8 cellular contexts compared by ENCODE assay signal in genomic region chr7:98470131-98470985, GRCh38.
DNase-seq lines count a peak whose midpoint lies in the region; TF ChIP-seq lines count a peak whose summit lies in the region.

No MANE protein-coding gene starts in this region.

- no peak overlapping the region for H4K5ac ChIP-seq in H9 (ENCODE audit: insufficient read length, low read depth, low read length)

- POLR2A ChIA-PET in activated CD4-positive, alpha-beta T cell treated with anti-CD3 and anti-CD28 coated beads, Interleukin-2, amount 10 ng/mL, durations not matched to agents 7 days and 5 days (lab: Charles Lee): no interaction called here

- no peak overlapping the region for H3K56ac ChIP-seq in H9 (ENCODE audit: insufficient read length, low read depth, low read length)

- no peak overlapping the region for H3K23ac ChIP-seq in H9 (ENCODE audit: insufficient read length, low read depth, low read length)

- no peak overlapping the region for H2BK12ac ChIP-seq in H9 (ENCODE audit: insufficient read length, low read depth, low read length)

- no peak overlapping the region for H4K91ac ChIP-seq in H9 (ENCODE audit: insufficient read length, low read depth, low read length)

- no peak overlapping the region for H4K8ac ChIP-seq in H9 (replicated peaks; ENCODE audit: insufficient read length, low read depth, low read length)

- H3K27ac ChIP-seq in H9 (ENCODE audit: insufficient read length, low read depth, low read length) (no peak overlapping the region), left ventricle myocardium inferior (replicated peaks) (no peak overlapping the region)

- H3K4me1 Mint-ChIP-seq in H9: peaks cover 4 to 11% of the 10 kb centered on the region in 2 experiments
- peaks cover 3% of the 10 kb centered on the region for H3K4me1 Mint-ChIP-seq in activated CD4-positive, alpha-beta T cell treated with anti-CD3 and anti-CD28 coated beads, Interleukin-2, amount 10 ng/mL, durations not matched to agents 7 days and 5 days

- 0 out of 7 replicates have a peak overlapping the region, but pooled peaks of 1 of the 3 experiments have one; percentile 50 for H3K27ac Mint-ChIP-seq in H9
- H3K27ac Mint-ChIP-seq in activated CD4-positive, alpha-beta T cell treated with anti-CD3 and anti-CD28 coated beads, Interleukin-2, amount 10 ng/mL, durations not matched to agents 7 days and 5 days: no peak overlapping the region

- no peak overlapping the region for H2BK5ac ChIP-seq in H9 (ENCODE audit: insufficient read length, low read length)

- H3K4me1 ChIP-seq in H9 (ENCODE audit: insufficient read depth, low read length): no peaks in the 10 kb centered on the region
- H3K4me1 ChIP-seq in left ventricle myocardium inferior: peaks cover 9% of the 10 kb centered on the region

- intact Hi-C loops in left ventricle myocardium inferior (cut with micrococcal nuclease) (no loop called here), lower leg skin (cut with DNase I; ENCODE audit: low total_unique reads) (no loop called here)

- H3K27me3 ChIP-seq in H9 (ENCODE audit: insufficient read depth, low read length): no peaks in the 10 kb centered on the region; the same call in 1 of the 2 replicates
- H3K27me3 ChIP-seq in left ventricle myocardium inferior (ENCODE audit: low read depth): peaks cover 82% of the 10 kb centered on the region
- H3K27me3 ChIP-seq in MG63: no peaks in the 10 kb centered on the region

- no peak for TF ChIP-seq POLR2A in lower leg skin (IDR thresholded peaks at IDR 0.05)

- H2AFZ ChIP-seq in H9 (ENCODE audit: low read length): no peak overlapping the region

- H3K9me3 ChIP-seq in H9 (ENCODE audit: control insufficient read depth, low read depth, low read length): no peaks in the 10 kb centered on the region
- peaks cover 4% of the 10 kb centered on the region for H3K9me3 ChIP-seq in left ventricle myocardium inferior (replicated peaks)
- no peaks in the 10 kb centered on the region for H3K9me3 ChIP-seq in MG63

- H3K18ac ChIP-seq in H9 (ENCODE audit: insufficient read length, low read depth, low read length): no peak overlapping the region

- H3K14ac ChIP-seq in H9 (ENCODE audit: insufficient read depth, low read length): no peak overlapping the region

- H3K36me3 Mint-ChIP-seq in H9 (ENCODE audit: insufficient read depth in 1 of 3, low read depth in 3 of 3): peaks cover 0 to 4% (median 0%) of the 10 kb centered on the region in 3 experiments; a peak in 2 of 7 replicates
- H3K36me3 Mint-ChIP-seq in activated CD4-positive, alpha-beta T cell treated with anti-CD3 and anti-CD28 coated beads, Interleukin-2, amount 10 ng/mL, durations not matched to agents 7 days and 5 days (ENCODE audit: low read depth): no peaks in the 10 kb centered on the region

- peaks cover 4 to 11% of the 10 kb centered on the region in 2 experiments for H3K9me3 Mint-ChIP-seq in H9
- H3K9me3 Mint-ChIP-seq in activated CD4-positive, alpha-beta T cell treated with anti-CD3 and anti-CD28 coated beads, Interleukin-2, amount 10 ng/mL, durations not matched to agents 7 days and 5 days: no peaks in the 10 kb centered on the region

- H3K23me2 ChIP-seq in H9 (ENCODE audit: insufficient read length, low read depth, low read length, poor library complexity, severe bottlenecking): no peaks in the 10 kb centered on the region

- peak overlapping the region; percentile 46 for H3K4me2 ChIP-seq in H9 (ENCODE audit: insufficient read depth, insufficient read length, low read length)

- H3K79me1 ChIP-seq in H9 (ENCODE audit: insufficient read depth, low read depth, low read length, poor library complexity, severe bottlenecking): no peaks in the 10 kb centered on the region

- TF ChIP-seq CTCF in H9 (conservative IDR thresholded peaks at IDR 0.05) (no peak), left ventricle myocardium inferior (IDR thresholded peaks at IDR 0.05; ENCODE audit: borderline replicate concordance) (no peak), lower leg skin (IDR thresholded peaks at IDR 0.05) (no peak)

- H3K4ac ChIP-seq in H9 (ENCODE audit: low read depth, low read length): no peak overlapping the region

- no peak overlapping the region for H2AK5ac ChIP-seq in H9 (ENCODE audit: insufficient read length, low read length)

- H3K36me3 ChIP-seq in left ventricle myocardium inferior: no peaks in the 10 kb centered on the region
- no peaks in the 10 kb centered on the region for H3K36me3 ChIP-seq in MG63

- peak; percentile 95 for DNase-seq in H9
- peak; percentile 9 for DNase-seq in activated CD4-positive, alpha-beta T cell treated with anti-CD3 and anti-CD28 coated beads, Interleukin-2, amount 10 ng/mL, durations not matched to agents 7 days and 5 days
- peak; percentile 21 for DNase-seq in left ventricle myocardium inferior
- DNase-seq in stimulated activated CD4-positive, alpha-beta T cell treated with anti-CD3 and anti-CD28 coated beads, Interleukin-1b, Interleukin-23, amount 100 ng/mL, for 48 hours: peak; percentile 26
- no peak for DNase-seq in stimulated activated naive CD4-positive, alpha-beta T cell treated with Interleukin-2 at 50 U/mL for 16 hours (lab: John Stamatoyannopoulos, UW)
- DNase-seq in lower leg skin (ENCODE audit: low spot score in 2 of 2): no peak
- DNase-seq in MG63: no peak
- DNase-seq in COR-L47 (lab: John Stamatoyannopoulos, UW): no peak

- peaks cover 35% of the 10 kb centered on the region for H3K27me3 Mint-ChIP-seq in H9 (ENCODE audit: low read depth)
- peaks cover 3% of the 10 kb centered on the region for H3K27me3 Mint-ChIP-seq in activated CD4-positive, alpha-beta T cell treated with anti-CD3 and anti-CD28 coated beads, Interleukin-2, amount 10 ng/mL, durations not matched to agents 7 days and 5 days

- no peaks in the 10 kb centered on the region for H4K20me1 ChIP-seq in H9 (ENCODE audit: control insufficient read depth, insufficient read depth, insufficient read length)

- no peaks in the 10 kb centered on the region for H3K79me2 ChIP-seq in H9 (ENCODE audit: insufficient read depth, low read length)

- H3T11ph ChIP-seq in H9 (ENCODE audit: low read length): no peak overlapping the region

- no peak overlapping the region for H3K9ac ChIP-seq in H9 (ENCODE audit: extremely low read depth, insufficient read length, low read length)

- H2BK15ac ChIP-seq in H9 (ENCODE audit: low read depth, low read length): no peak overlapping the region

- peak overlapping the region; percentile 62 to 79 for H3K4me3 Mint-ChIP-seq in H9
- no peak overlapping the region for H3K4me3 Mint-ChIP-seq in activated CD4-positive, alpha-beta T cell treated with anti-CD3 and anti-CD28 coated beads, Interleukin-2, amount 10 ng/mL, durations not matched to agents 7 days and 5 days

- peak overlapping the region; percentile 45 for H3K4me3 ChIP-seq in left ventricle myocardium inferior
- no peak overlapping the region for H3K4me3 ChIP-seq in lower leg skin (ENCODE audit: low read depth, poor library complexity, severe bottlenecking)
- no peak overlapping the region for H3K4me3 ChIP-seq in MG63

- H2BK20ac ChIP-seq in H9 (ENCODE audit: low read depth, low read length, poor library complexity, severe bottlenecking): no peak overlapping the region

- WGBS in H9 (ENCODE audit: extremely low coverage, insufficient read length, low lambda C conversion rate): no CpG with 5 or more reads among the region's 43 CpGs
- 10 to 12% methylated on average over 34 to 43 of the region's 43 CpGs for WGBS in lower leg skin, 2 donors

- H2BK120ac ChIP-seq in H9 (ENCODE audit: low read depth, low read length, poor library complexity, severe bottlenecking): no peak overlapping the region

- CTCF ChIA-PET in activated CD4-positive, alpha-beta T cell treated with anti-CD3 and anti-CD28 coated beads, Interleukin-2, amount 10 ng/mL, durations not matched to agents 7 days and 5 days (lab: Charles Lee): no interaction called here

Comparison
In these comparisons a context has a peak if more than half of its experiments do, and no peak if none do; other contexts are left out.
1. DNase-seq: peak in H9 (single experiment), activated CD4-positive, alpha-beta T cell treated with anti-CD3 and anti-CD28 coated beads, Interleukin-2, amount 10 ng/mL, durations not matched to agents 7 days and 5 days (single experiment), left ventricle myocardium inferior (single experiment) and stimulated activated CD4-positive, alpha-beta T cell treated with anti-CD3 and anti-CD28 coated beads, Interleukin-1b, Interleukin-23, amount 100 ng/mL, for 48 hours (single experiment); none in stimulated activated naive CD4-positive, alpha-beta T cell treated with Interleukin-2 at 50 U/mL for 16 hours (single experiment), lower leg skin (0 of 2), MG63 (single experiment) and COR-L47 (single experiment).